ENCODE assay signal across 4 cellular contexts in the genomic region with DNA sequence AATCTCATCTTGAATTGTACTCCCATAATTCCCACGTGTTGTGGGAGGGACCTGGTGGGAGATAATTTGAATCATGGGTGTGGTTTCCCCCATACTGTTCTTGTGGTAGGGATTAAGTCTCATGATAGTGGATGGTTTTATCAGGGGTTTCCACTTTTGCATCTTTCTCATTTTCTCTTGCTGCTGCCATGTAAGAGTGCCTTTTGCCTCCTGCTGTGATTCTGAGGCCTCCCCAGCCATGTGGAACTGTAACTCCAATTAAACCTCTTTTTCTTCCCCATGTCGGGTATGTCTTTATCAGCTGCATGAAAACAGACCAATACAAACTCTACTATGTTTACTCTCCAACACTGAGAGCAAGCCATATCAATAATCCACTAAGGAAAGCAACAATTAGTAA. TPM values are rescaled to one million over a fixed set of nuclear protein-coding genes. Genes with fewer than 3 reads are reported as not detected.
"Had no signal": no experiment of that assay in that cellular context is flagged by ENCODE, and none has a peak within 500 bp of the region (broad histone marks: within the 10 kb centered on the region; RNA-seq: fewer than 3 reads in every experiment).

No MANE protein-coding gene starts in this region.

RNA-seq across cellular contexts. Expression of a gene that starts 50.9 kb away (rescaled TPM):
- total RNA-seq: GM23248, H1, H7, HFFc6 had no signal
- polyA plus RNA-seq: GM23248 had no signal
